In genomic region chr2:241443486-241444223, GRCh38 we compare ENCODE assay signal across 8 cellular contexts.
DNase-seq lines count a peak whose midpoint lies in the region; ATAC-seq and TF ChIP-seq lines count a peak whose summit lies in the region.

No MANE protein-coding gene starts in this region.

- H3K9ac ChIP-seq in adipocyte (ENCODE audit: low read length), result no peak overlapping the region

- H3K4me3 ChIP-seq in adipocyte (ENCODE audit: low read length), result no peak overlapping the region

- H3K4me1 ChIP-seq in adipocyte (ENCODE audit: control insufficient read depth, insufficient read depth, low read length), result no peaks in the 10 kb centered on the region

- H3K27me3 ChIP-seq in adipocyte (replicated peaks; ENCODE audit: control insufficient read depth, insufficient read depth, low read length), result no peaks in the 10 kb centered on the region

- TF ChIP-seq CTCF in GM13976 (IDR thresholded peaks at IDR 0.05; ENCODE audit: borderline replicate concordance, control extremely low read depth, extremely low read depth, insufficient read depth, missing control alignments), result no peak

- no peaks in the 10 kb centered on the region for H3K9me3 ChIP-seq in adipocyte (ENCODE audit: control insufficient read depth, low read length)

- ATAC-seq in HG03095 (IDR thresholded peaks at IDR 0.05; ENCODE audit: unreplicated experiment), result no peak

- peaks cover 73% of the 10 kb centered on the region for H3K36me3 ChIP-seq in adipocyte (ENCODE audit: control insufficient read depth, insufficient read depth, low read length, severe bottlenecking)

- peak; percentile 72 for DNase-seq in GF-D8 (lab: John Stamatoyannopoulos, UW)
- peak; percentile 26 for DNase-seq in HT-29 (ENCODE audit: low spot score)
- peak; percentile 87 for DNase-seq in T-helper 9 cell
- DNase-seq in adipocyte (ENCODE audit: low read depth), result peak; percentile 8
- DNase-seq in stimulated activated CD4-positive, alpha-beta T cell treated with anti-CD3 and anti-CD28 coated beads, Interleukin-15, amount 100 ng/mL, for 1 hour (ENCODE audit: low read depth in 1 of 2, low spot score in 1 of 2), result peak; percentile 74 to 81
- no peak for DNase-seq in NCI-H1436 (lab: John Stamatoyannopoulos, UW)
- no peak for DNase-seq in GM13976 (ENCODE audit: low spot score)

- in situ Hi-C loops in GM13976 (cut with MboI; ENCODE audit: low sequenced_read_pairs, unreplicated experiment), result no loop called here

Comparison
In these comparisons a context has a peak if more than half of its experiments do, and no peak if none do; other contexts are left out.
1. DNase-seq: peak in GF-D8 (single experiment), HT-29 (single experiment), T-helper 9 cell (single experiment), adipocyte (single experiment) and stimulated activated CD4-positive, alpha-beta T cell treated with anti-CD3 and anti-CD28 coated beads, Interleukin-15, amount 100 ng/mL, for 1 hour (2 of 2); none in NCI-H1436 (single experiment) and GM13976 (single experiment).